10 cellular contexts compared by ENCODE assay signal in genomic region chr10:30750971-30751677, GRCh38.
A peak's percentile ranks its signal among the peaks of the same experiment; 100 is the strongest.
DNase-seq lines count a peak whose midpoint lies in the region; ATAC-seq lines count a peak whose summit lies in the region.
"Had no signal": no experiment of that assay in that cellular context is flagged by ENCODE, and none has a peak within 500 bp of the region (broad histone marks: within the 10 kb centered on the region; RNA-seq: fewer than 3 reads in every experiment).

No MANE protein-coding gene starts in this region.

- DNase-seq in GDM1 (lab: John Stamatoyannopoulos, UW) (peak; percentile 81), Kasumi-1 (lab: John Stamatoyannopoulos, UW) (peak; percentile 74 to 78), putamen (ENCODE audit: low spot score) (no peak), RPMI8226 (no peak), SHP77 (lab: John Stamatoyannopoulos, UW) (no peak)
- DNase-seq in activated effector memory CD4-positive, alpha-beta T cell treated with Interleukin-2 at 50 U/mL for 16 hours, result no peak
- DNase-seq: activated B cell treated with CpG ODN at 0.5 μM for 24 hours had no signal

- ATAC-seq in GM19395 (IDR thresholded peaks at IDR 0.05; ENCODE audit: unreplicated experiment), result peak; percentile 68

- H3K27ac ChIP-seq in cingulate gyrus (ENCODE audit: low read depth, low read length), result peak overlapping the region; percentile 21
- H3K27ac ChIP-seq: Peyer's patch had no signal

Comparison
In these comparisons a context has a peak if more than half of its experiments do, and no peak if none do; other contexts are left out.
1. DNase-seq: peak in GDM1 (single experiment) and Kasumi-1 (2 of 2); none in putamen (single experiment), RPMI8226 (single experiment), activated effector memory CD4-positive, alpha-beta T cell treated with Interleukin-2 at 50 U/mL for 16 hours (single experiment) and SHP77 (0 of 2).